ENCODE assay signal across 9 cellular contexts in genomic region chr15:31387483-31388118, GRCh38.
DNase-seq lines count a peak whose midpoint lies in the region; ATAC-seq and TF ChIP-seq lines count a peak whose summit lies in the region.
"Had no signal": no experiment of that assay in that cellular context is flagged by ENCODE, and none has a peak within 500 bp of the region (broad histone marks: within the 10 kb centered on the region; RNA-seq: fewer than 3 reads in every experiment).

No MANE protein-coding gene starts in this region.

- H3K9ac ChIP-seq in Karpas-422 (ENCODE audit: low read length) = no peak overlapping the region

- H3K27ac ChIP-seq in CD4-positive, alpha-beta T cell (ENCODE audit: low read depth, low read length) = peak overlapping the region; percentile 17
- peak overlapping the region in 2 of 3 donors; percentile 18 to 56 for H3K27ac ChIP-seq in right lobe of liver
- H3K27ac ChIP-seq in Karpas-422 (ENCODE audit: low read length) = no peak overlapping the region

- intact Hi-C loops in CD4-positive, alpha-beta T cell (cut with DNase I, micrococcal nuclease) = loop anchor here in 1 of 2 experiments (2.0 kb wide), 1 partner anchor 21 kb away; no protein-coding TSS in a partner anchor
- intact Hi-C loops in right lobe of liver (cut with DNase I) = no loop called here

- peak; percentile 12 for ATAC-seq in CD4-positive, alpha-beta T cell (ENCODE audit: poor library complexity)
- ATAC-seq in activated naive CD8-positive, alpha-beta T cell treated with anti-CD3 and anti-CD28 coated beads, Interleukin-2, amount 10 ng/mL, durations not matched to agents 7 days and 5 days (ENCODE audit: low read depth) = peak; percentile 51
- peak; percentile 74 to 84 (median 76) for ATAC-seq in right lobe of liver
- ATAC-seq in HG02938 (IDR thresholded peaks at IDR 0.05; ENCODE audit: unreplicated experiment) = no peak
- ATAC-seq in HG03469 (IDR thresholded peaks at IDR 0.05; ENCODE audit: unreplicated experiment) = no peak

- H3K36me3 Mint-ChIP-seq in CD4-positive, alpha-beta T cell (ENCODE audit: low read depth) = peaks cover 7% of the 10 kb centered on the region
- H3K36me3 Mint-ChIP-seq in activated naive CD8-positive, alpha-beta T cell treated with anti-CD3 and anti-CD28 coated beads, Interleukin-2, amount 10 ng/mL, durations not matched to agents 7 days and 5 days = peaks cover 27% of the 10 kb centered on the region

- H3K36me3 ChIP-seq in right lobe of liver (no peaks in the 10 kb centered on the region), Karpas-422 (ENCODE audit: insufficient read depth, low read length) (no peaks in the 10 kb centered on the region)

- no peak overlapping the region for H3K4me2 ChIP-seq in Karpas-422 (ENCODE audit: low read depth, low read length, poor library complexity, severe bottlenecking)

- H3K79me2 ChIP-seq in Karpas-422 (ENCODE audit: low read length) = no peaks in the 10 kb centered on the region

- H3K27ac Mint-ChIP-seq in CD4-positive, alpha-beta T cell = peak overlapping the region; percentile 88
- H3K27ac Mint-ChIP-seq in activated naive CD8-positive, alpha-beta T cell treated with anti-CD3 and anti-CD28 coated beads, Interleukin-2, amount 10 ng/mL, durations not matched to agents 7 days and 5 days = peak overlapping the region; percentile 83
- H3K27ac Mint-ChIP-seq: activated B cell treated with CpG ODN at 0.5 μM for 24 hours had no signal

- DNase-seq in CD4-positive, alpha-beta T cell = no peak
- peak; percentile 16 for DNase-seq in NCI-H1694 (lab: John Stamatoyannopoulos, UW)
- DNase-seq in activated naive CD8-positive, alpha-beta T cell treated with anti-CD3 and anti-CD28 coated beads, Interleukin-2, amount 10 ng/mL, durations not matched to agents 7 days and 5 days = peak; percentile 54
- DNase-seq in right lobe of liver = peak; percentile 73 to 94 (median 86)
- DNase-seq in HT-29 (ENCODE audit: low spot score) = no peak
- no peak for DNase-seq in Karpas-422
- DNase-seq: activated B cell treated with CpG ODN at 0.5 μM for 24 hours had no signal

- H3K9me3 ChIP-seq in CD4-positive, alpha-beta T cell (ENCODE audit: control insufficient read depth, low read length) = no peaks in the 10 kb centered on the region
- H3K9me3 ChIP-seq in right lobe of liver (no peaks in the 10 kb centered on the region), Karpas-422 (ENCODE audit: low read length) (no peaks in the 10 kb centered on the region)

- TF ChIP-seq CTCF in CD4-positive, alpha-beta T cell (IDR thresholded peaks at IDR 0.05) = no peak
- no peak for TF ChIP-seq CTCF in right lobe of liver (IDR thresholded peaks at IDR 0.05)

- WGBS in right lobe of liver (ENCODE audit: insufficient coverage, low coverage, low lambda C conversion rate, missing lambda C conversion rate) = 12% methylated on average over 6 of the region's 6 CpGs

- POLR2A ChIA-PET in CD4-positive, alpha-beta T cell (lab: Charles Lee) = interaction anchor here (0.7 to 1.0 kb wide), 2 partner anchors 20 to 61 kb away, joined by 3 read pairs; partner anchors contain the start of gene KLF13
- POLR2A ChIA-PET in activated naive CD8-positive, alpha-beta T cell treated with anti-CD3 and anti-CD28 coated beads, Interleukin-2, amount 10 ng/mL, durations not matched to agents 7 days and 5 days (lab: Charles Lee) = interaction anchor here (0.9 to 1.0 kb wide), 2 partner anchors 22 to 47 kb away, joined by 3 to 4 read pairs; no protein-coding TSS in a partner anchor

- H3K4me3 Mint-ChIP-seq in CD4-positive, alpha-beta T cell = peak overlapping the region; percentile 16
- peak overlapping the region; percentile 52 for H3K4me3 Mint-ChIP-seq in activated naive CD8-positive, alpha-beta T cell treated with anti-CD3 and anti-CD28 coated beads, Interleukin-2, amount 10 ng/mL, durations not matched to agents 7 days and 5 days
- H3K4me3 Mint-ChIP-seq: activated B cell treated with CpG ODN at 0.5 μM for 24 hours had no signal

- no peaks in the 10 kb centered on the region for H3K9me2 ChIP-seq in Karpas-422 (replicated peaks; ENCODE audit: insufficient read depth, low read length)

- H4K20me1 ChIP-seq in Karpas-422 (ENCODE audit: insufficient read depth, low read depth, low read length) = no peaks in the 10 kb centered on the region

- H3K9me3 Mint-ChIP-seq in CD4-positive, alpha-beta T cell = no peaks in the 10 kb centered on the region
- peaks cover 3% of the 10 kb centered on the region for H3K9me3 Mint-ChIP-seq in activated naive CD8-positive, alpha-beta T cell treated with anti-CD3 and anti-CD28 coated beads, Interleukin-2, amount 10 ng/mL, durations not matched to agents 7 days and 5 days
- H3K9me3 Mint-ChIP-seq: activated B cell treated with CpG ODN at 0.5 μM for 24 hours had no signal

- CTCF ChIA-PET in CD4-positive, alpha-beta T cell (lab: Charles Lee) = interaction anchor here (0.7 to 1.8 kb wide), 3 partner anchors 21 to 101 kb away, joined by 3 to 4 read pairs (median 4); no protein-coding TSS in a partner anchor

- H3K27me3 ChIP-seq in CD4-positive, alpha-beta T cell (ENCODE audit: control insufficient read depth, insufficient read depth, low read length) = no peaks in the 10 kb centered on the region
- H3K27me3 ChIP-seq in right lobe of liver = no peaks in the 10 kb centered on the region
- no peaks in the 10 kb centered on the region for H3K27me3 ChIP-seq in Karpas-422 (ENCODE audit: low read length)

- TF ChIP-seq POLR2A in right lobe of liver (IDR thresholded peaks at IDR 0.05) = no peak

- H2AFZ ChIP-seq in Karpas-422 (ENCODE audit: low read length) = no peak overlapping the region

- H3K27me3 Mint-ChIP-seq in CD4-positive, alpha-beta T cell = no peaks in the 10 kb centered on the region
- no peaks in the 10 kb centered on the region for H3K27me3 Mint-ChIP-seq in activated naive CD8-positive, alpha-beta T cell treated with anti-CD3 and anti-CD28 coated beads, Interleukin-2, amount 10 ng/mL, durations not matched to agents 7 days and 5 days
- H3K27me3 Mint-ChIP-seq: activated B cell treated with CpG ODN at 0.5 μM for 24 hours had no signal

- H3K4me3 ChIP-seq in right lobe of liver (no peak overlapping the region), Karpas-422 (ENCODE audit: low read length) (no peak overlapping the region)

- peaks cover 0 to 21% (median 11%) of the 10 kb centered on the region in 4 donors for H3K4me1 ChIP-seq in right lobe of liver
- peaks cover 9% of the 10 kb centered on the region for H3K4me1 ChIP-seq in Karpas-422 (ENCODE audit: low read length)

- peaks cover 67% of the 10 kb centered on the region for H3K4me1 Mint-ChIP-seq in CD4-positive, alpha-beta T cell (ENCODE audit: low read depth)
- H3K4me1 Mint-ChIP-seq in activated naive CD8-positive, alpha-beta T cell treated with anti-CD3 and anti-CD28 coated beads, Interleukin-2, amount 10 ng/mL, durations not matched to agents 7 days and 5 days = peaks cover 50% of the 10 kb centered on the region

Comparison
In these comparisons a context has a peak if more than half of its experiments do, and no peak if none do; other contexts are left out.
1. ATAC-seq: peak in CD4-positive, alpha-beta T cell (single experiment), activated naive CD8-positive, alpha-beta T cell treated with anti-CD3 and anti-CD28 coated beads, Interleukin-2, amount 10 ng/mL, durations not matched to agents 7 days and 5 days (single experiment) and right lobe of liver (4 of 4); none in HG02938 (single experiment) and HG03469 (single experiment).
2. DNase-seq: peak in NCI-H1694 (single experiment), activated naive CD8-positive, alpha-beta T cell treated with anti-CD3 and anti-CD28 coated beads, Interleukin-2, amount 10 ng/mL, durations not matched to agents 7 days and 5 days (single experiment) and right lobe of liver (3 of 3); none in CD4-positive, alpha-beta T cell (0 of 10), HT-29 (single experiment) and Karpas-422 (single experiment).